Comparison of ENCODE assay signal across 1 cellular context in genomic region chr14:52609445-52610044, GRCh38.
TF ChIP-seq lines count a peak whose summit lies in the region.

No MANE protein-coding gene starts in this region.

TF ChIP-seq in HCT116, 20 proteins besides CTCF, POLR2A, EP300 and RAD21 (continued from another document):
- TF ChIP-seq REST (IDR thresholded peaks at IDR 0.05; ENCODE audit: low read depth) (no peak), EZH2 (IDR thresholded peaks at IDR 0.05) (no peak), CEBPB (IDR thresholded peaks at IDR 0.05; ENCODE audit: low read depth) (no peak), ZNF274 (IDR thresholded peaks at IDR 0.05; ENCODE audit: low read depth, low read length) (no peak), ATF3 (IDR thresholded peaks at IDR 0.05) (no peak), MAX (IDR thresholded peaks at IDR 0.05) (no peak), ZFX (IDR thresholded peaks at IDR 0.05) (no peak), EGR1 (IDR thresholded peaks at IDR 0.05; ENCODE audit: low read depth) (no peak)
TF ChIP-seq in HCT116: peak in this region for 0.
